Comparison of ENCODE assay signal across 8 cellular contexts in genomic region chr2:131493199-131494018, GRCh38. TPM values are rescaled to one million over a fixed set of nuclear protein-coding genes. Genes with fewer than 3 reads are reported as not detected.
DNase-seq lines count a peak whose midpoint lies in the region; ATAC-seq and TF ChIP-seq lines count a peak whose summit lies in the region.

No MANE protein-coding gene starts in this region.

- 2% methylated on average over 30 to 35 of the region's 41 CpGs for WGBS in mesodermal cell (ENCODE audit: insufficient coverage in 2 of 2), 2 experiments

- H3K9me3 ChIP-seq in Loucy (ENCODE audit: insufficient read depth, low read depth, low read length): no peaks in the 10 kb centered on the region
- no peaks in the 10 kb centered on the region for H3K9me3 ChIP-seq in mesodermal cell (ENCODE audit: control insufficient read depth, low read length)

- H3K4me3 ChIP-seq in GM12875 (ENCODE audit: low read depth, low read length) (peak overlapping the region; percentile 97), Loucy (ENCODE audit: low read length, poor library complexity, severe bottlenecking) (peak overlapping the region; percentile 99), mesodermal cell (ENCODE audit: extremely low read depth, insufficient read depth, low read length, poor library complexity, severe bottlenecking) (peak overlapping the region; percentile 96)

- H3K9me2 ChIP-seq in Loucy (replicated peaks; ENCODE audit: low read depth, low read length): no peaks in the 10 kb centered on the region

- H3K79me2 ChIP-seq in Loucy (ENCODE audit: insufficient read depth, low read length): peaks cover 85% of the 10 kb centered on the region

- H3K27me3 ChIP-seq in Loucy (ENCODE audit: insufficient read depth, low read length, poor library complexity, severe bottlenecking): no peaks in the 10 kb centered on the region

- peaks cover 34% of the 10 kb centered on the region for H3K4me1 ChIP-seq in Loucy (ENCODE audit: insufficient read depth, low read length, poor library complexity, severe bottlenecking)
- peaks cover 7% of the 10 kb centered on the region for H3K4me1 ChIP-seq in mesodermal cell (ENCODE audit: control insufficient read depth, insufficient read depth, low read length, poor library complexity, severe bottlenecking)

- H3K9ac ChIP-seq in Loucy (ENCODE audit: low read depth, low read length, poor library complexity, severe bottlenecking): peak overlapping the region; percentile 99

- TF ChIP-seq CTCF in GM12875 (IDR thresholded peaks at IDR 0.05; ENCODE audit: borderline replicate concordance, insufficient read depth, low read depth, low read length) (no peak), Loucy (conservative IDR thresholded peaks at IDR 0.05; ENCODE audit: low read length) (no peak)

- ATAC-seq in GM21825 (IDR thresholded peaks at IDR 0.05; ENCODE audit: unreplicated experiment): peak; percentile 20

- H3F3A ChIP-seq in Loucy (ENCODE audit: low read depth): no peaks in the 10 kb centered on the region

- peak overlapping the region; percentile 96 for H3K4me2 ChIP-seq in Loucy (ENCODE audit: low read depth, low read length, poor library complexity, severe bottlenecking)

- peak overlapping the region; percentile 97 for H2AFZ ChIP-seq in Loucy (ENCODE audit: low read length)

- peaks cover 48% of the 10 kb centered on the region for H4K20me1 ChIP-seq in Loucy (ENCODE audit: insufficient read depth, low read length, poor library complexity, severe bottlenecking)

- no peak for DNase-seq in retina
- DNase-seq in NK-92 (lab: John Stamatoyannopoulos, UW; ENCODE audit: unreplicated experiment): no peak
- DNase-seq in CD1c-positive myeloid dendritic cell (ENCODE audit: extremely low spot score): no peak

- H3K27ac ChIP-seq in cingulate gyrus (ENCODE audit: low read depth, low read length) (peak overlapping the region; percentile 54), mesodermal cell (ENCODE audit: low read depth, low read length, severe bottlenecking) (peak overlapping the region; percentile 82)

- H3K36me3 ChIP-seq in Loucy (ENCODE audit: insufficient read depth, low read length) (peaks cover 6% of the 10 kb centered on the region; the same call in 1 of the 2 replicates), mesodermal cell (ENCODE audit: control insufficient read depth, insufficient read depth, low read length) (peaks cover 35% of the 10 kb centered on the region)

RNA-seq across cellular contexts. Expression of gene MZT2A, which starts 1.2 kb away (rescaled TPM):
- polyA plus RNA-seq in mesodermal cell (2013, experiment 1 of 2): 117 TPM
- polyA plus RNA-seq in mesodermal cell (2013, experiment 2 of 2): 92.9 TPM

RNA-seq across cellular contexts. Expression of gene TUBA3D, which starts 17.5 kb away (rescaled TPM):
- not detected for polyA plus RNA-seq in mesodermal cell (2013, experiment 1 of 2)
- polyA plus RNA-seq in mesodermal cell (2013, experiment 2 of 2): not detected

RNA-seq across cellular contexts. Expression of gene CCDC74A, which starts 34.3 kb away (rescaled TPM):
- polyA plus RNA-seq in mesodermal cell (2013, experiment 1 of 2): 52.0 TPM
- 41.9 TPM for polyA plus RNA-seq in mesodermal cell (2013, experiment 2 of 2)
